1 cellular context compared by ENCODE assay signal in genomic region chr2:128381001-128381938, GRCh38.
TF ChIP-seq lines count a peak whose summit lies in the region.

No MANE protein-coding gene starts in this region.

TF ChIP-seq in HepG2, 621 proteins besides CTCF, POLR2A, EP300 and RAD21 (continued from another document and continues in another):
- TF ChIP-seq AHDC1 (CRISPR knock-in tag; IDR thresholded peaks at IDR 0.05; ENCODE audit: borderline replicate concordance) (no peak), CCAR2 (optimal IDR thresholded peaks at IDR 0.05; ENCODE audit: low read depth, low read length) (no peak), POLR2AphosphoS5 (IDR thresholded peaks at IDR 0.05; ENCODE audit: low read depth, low read length) (no peak), FUBP1 (CRISPR knock-in tag; IDR thresholded peaks at IDR 0.05; ENCODE audit: borderline replicate concordance) (no peak), ZNF772 (CRISPR knock-in tag; IDR thresholded peaks at IDR 0.05) (peak; percentile 84; the same call in 1 of the 2 replicates), ZNF670 (CRISPR knock-in tag; IDR thresholded peaks at IDR 0.05; ENCODE audit: borderline replicate concordance) (no peak), DMAP1 (CRISPR knock-in tag; IDR thresholded peaks at IDR 0.05) (no peak), ZSCAN21 (CRISPR knock-in tag; IDR thresholded peaks at IDR 0.05; ENCODE audit: borderline replicate concordance) (peak; percentile 63; the same call in 1 of the 2 replicates), ZBTB10 (CRISPR knock-in tag; IDR thresholded peaks at IDR 0.05; ENCODE audit: borderline replicate concordance) (no peak), HNRNPH1 (optimal IDR thresholded peaks at IDR 0.05; ENCODE audit: low read depth, low read length) (no peak), NBN (conservative IDR thresholded peaks at IDR 0.05) (no peak), SMYD3 (CRISPR knock-in tag; IDR thresholded peaks at IDR 0.05) (no peak), KAT2B (IDR thresholded peaks at IDR 0.05; ENCODE audit: borderline replicate concordance, low read depth, low read length) (no peak), MED1 (CRISPR knock-in tag; IDR thresholded peaks at IDR 0.05) (peak; percentile 81), MLLT10 (CRISPR knock-in tag; IDR thresholded peaks at IDR 0.05) (no peak), ZNF256 (CRISPR knock-in tag; conservative IDR thresholded peaks at IDR 0.05) (no peak), ARID5B (CRISPR knock-in tag; IDR thresholded peaks at IDR 0.05) (peak; percentile 84), ZNF138 (CRISPR knock-in tag; IDR thresholded peaks at IDR 0.05; ENCODE audit: low read depth) (no peak), ZSCAN9 (CRISPR knock-in tag; IDR thresholded peaks at IDR 0.05; ENCODE audit: borderline replicate concordance) (no peak), SOX13 (IDR thresholded peaks at IDR 0.05) (no peak), SOX13 (CRISPR knock-in tag; conservative IDR thresholded peaks at IDR 0.05 in 1 of 2, IDR thresholded peaks at IDR 0.05 in 1 of 2) (peak in 1 of 2 experiments; percentile 88; a peak in 2 of 4 replicates), ZNF687 (CRISPR knock-in tag; IDR thresholded peaks at IDR 0.05) (peak; percentile 93), HBP1 (CRISPR knock-in tag; IDR thresholded peaks at IDR 0.05; ENCODE audit: low read depth) (peak; percentile 57; the same call in 1 of the 2 replicates), MIXL1 (CRISPR knock-in tag; IDR thresholded peaks at IDR 0.05) (no peak), KAT8 (CRISPR knock-in tag; IDR thresholded peaks at IDR 0.05) (peak; percentile 57; the same call in 1 of the 2 replicates), SAP130 (CRISPR knock-in tag; IDR thresholded peaks at IDR 0.05; ENCODE audit: low read depth) (peak; percentile 94), MTERF4 (CRISPR knock-in tag; IDR thresholded peaks at IDR 0.05) (peak; percentile 33; the same call in 1 of the 2 replicates), ZNF713 (CRISPR knock-in tag; IDR thresholded peaks at IDR 0.05) (no peak; the same call in 1 of the 2 replicates), ZNF512 (CRISPR knock-in tag; IDR thresholded peaks at IDR 0.05) (0 out of 2 replicates have a peak, but pooled peaks have one; percentile 63), KMT2B (CRISPR knock-in tag; IDR thresholded peaks at IDR 0.05) (no peak), ATF4 (CRISPR knock-in tag; IDR thresholded peaks at IDR 0.05) (no peak), ZNF44 (CRISPR knock-in tag; IDR thresholded peaks at IDR 0.05) (no peak), ELF1 (CRISPR knock-in tag; IDR thresholded peaks at IDR 0.05) (peak; percentile 71)
